In genomic region chr12:94560416-94561221, GRCh38 we compare ENCODE assay signal across 9 cellular contexts.
DNase-seq lines count a peak whose midpoint lies in the region; ATAC-seq and TF ChIP-seq lines count a peak whose summit lies in the region.
"Had no signal": no experiment of that assay in that cellular context is flagged by ENCODE, and none has a peak within 500 bp of the region (broad histone marks: within the 10 kb centered on the region; RNA-seq: fewer than 3 reads in every experiment).

No MANE protein-coding gene starts in this region.

- no peaks in the 10 kb centered on the region for H3K79me2 ChIP-seq in neural progenitor cell (ENCODE audit: low read depth)

- H3K4me1 ChIP-seq in neural progenitor cell (peaks cover 12% of the 10 kb centered on the region), right atrium auricular region (no peaks in the 10 kb centered on the region)

- H3K4me3 Mint-ChIP-seq in brain (peak overlapping the region in 2 of 5 experiments; percentile 5 to 25), neural progenitor cell (peak overlapping the region; percentile 52)

- H3K4me1 Mint-ChIP-seq in brain (peaks cover 55% of the 10 kb centered on the region), neural progenitor cell (peaks cover 23% of the 10 kb centered on the region)

- no peaks in the 10 kb centered on the region for H3K9me3 ChIP-seq in neural progenitor cell (ENCODE audit: low read depth)
- no peaks in the 10 kb centered on the region for H3K9me3 ChIP-seq in right atrium auricular region
- H3K9me3 ChIP-seq: right lobe of liver had no signal

- no peaks in the 10 kb centered on the region for H4K20me1 ChIP-seq in neural progenitor cell (ENCODE audit: low read depth)

- H3K36me3 ChIP-seq in neural progenitor cell: no peaks in the 10 kb centered on the region
- H3K36me3 ChIP-seq in right atrium auricular region: no peaks in the 10 kb centered on the region
- H3K36me3 ChIP-seq: right lobe of liver had no signal

- H3K27me3 ChIP-seq in neural progenitor cell (no peaks in the 10 kb centered on the region), right atrium auricular region (no peaks in the 10 kb centered on the region)
- H3K27me3 ChIP-seq: right lobe of liver had no signal

- H3F3A ChIP-seq in neural progenitor cell (ENCODE audit: low read depth): no peaks in the 10 kb centered on the region

- H3K27ac Mint-ChIP-seq in brain (peak overlapping the region in 4 of 5 experiments; percentile 46 to 83 (median 69)), neural progenitor cell (peak overlapping the region; percentile 76)

- peaks cover 4% of the 10 kb centered on the region for H3K27me3 Mint-ChIP-seq in brain
- H3K27me3 Mint-ChIP-seq in neural progenitor cell (ENCODE audit: insufficient read depth, low read depth): peaks cover 4% of the 10 kb centered on the region

- H3K36me3 Mint-ChIP-seq in brain (no peaks in the 10 kb centered on the region), neural progenitor cell (no peaks in the 10 kb centered on the region)

- H3K9me3 Mint-ChIP-seq in brain (peaks cover 0 to 11% (median 2%) of the 10 kb centered on the region in 5 experiments), neural progenitor cell (peaks cover 2% of the 10 kb centered on the region)

- peak overlapping the region; percentile 7 for H3K4me3 ChIP-seq in neural progenitor cell
- no peak overlapping the region for H3K4me3 ChIP-seq in right atrium auricular region
- H3K4me3 ChIP-seq: right lobe of liver had no signal

- ATAC-seq in GM18502 (IDR thresholded peaks at IDR 0.05; ENCODE audit: poor library complexity, unreplicated experiment): peak; percentile 71
- ATAC-seq in GM21529 (IDR thresholded peaks at IDR 0.05; ENCODE audit: unreplicated experiment): peak; percentile 71

- TF ChIP-seq CTCF in brain (conservative IDR thresholded peaks at IDR 0.05): no peak
- TF ChIP-seq CTCF in neural progenitor cell (IDR thresholded peaks at IDR 0.05): no peak
- no peak for TF ChIP-seq CTCF in right atrium auricular region (IDR thresholded peaks at IDR 0.05)

- H3K27ac ChIP-seq in neural progenitor cell (no peak overlapping the region), right atrium auricular region (no peak overlapping the region)
- H3K27ac ChIP-seq: right lobe of liver had no signal

- DNase-seq in HPDE6-E6E7 (ENCODE audit: extremely low spot score) (peak; percentile 94), neural progenitor cell (ENCODE audit: low spot score) (peak; percentile 52), right atrium auricular region (ENCODE audit: low spot score) (no peak)
- no peak for DNase-seq in central memory CD4-positive, alpha-beta T cell
- DNase-seq in stimulated activated naive CD4-positive, alpha-beta T cell (lab: John Stamatoyannopoulos, UW): no peak
- DNase-seq: right lobe of liver had no signal

- H2AFZ ChIP-seq in neural progenitor cell (replicated peaks): peak overlapping the region; percentile 23

- H3K4me2 ChIP-seq in neural progenitor cell: peak overlapping the region; percentile 57

- H3K9ac ChIP-seq in neural progenitor cell: no peak overlapping the region

Comparison
In these comparisons a context has a peak if more than half of its experiments do, and no peak if none do; other contexts are left out.
1. DNase-seq: peak in HPDE6-E6E7 (single experiment) and neural progenitor cell (single experiment); none in right atrium auricular region (single experiment), central memory CD4-positive, alpha-beta T cell (single experiment) and stimulated activated naive CD4-positive, alpha-beta T cell (0 of 6).